8 cellular contexts compared by ENCODE assay signal in the genomic region with DNA sequence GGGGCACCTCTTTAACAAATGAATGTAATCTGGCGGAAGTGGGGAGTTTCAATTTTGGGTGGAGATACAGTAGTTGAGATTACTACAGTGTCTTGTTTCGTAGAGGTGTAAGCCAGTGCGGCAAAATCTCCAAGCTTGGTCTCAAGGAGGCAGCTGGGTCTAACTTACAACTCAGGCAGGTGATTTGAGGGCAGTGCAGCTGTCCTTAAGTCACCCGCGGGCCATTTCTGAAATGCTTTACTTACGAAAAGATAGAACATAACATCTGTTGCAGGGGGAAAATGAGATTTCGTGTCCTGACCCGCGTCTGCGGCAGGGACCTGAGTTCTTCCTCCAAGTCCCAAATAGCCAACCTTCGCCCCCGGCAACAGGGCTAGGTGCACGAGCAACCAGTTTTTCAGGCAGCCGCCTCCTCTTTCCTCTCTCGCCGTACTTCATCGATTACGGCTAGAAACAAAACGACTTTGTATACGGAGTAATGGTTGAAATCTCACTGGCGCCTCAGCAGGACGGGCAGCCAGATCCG. TPM values are rescaled to one million over a fixed set of nuclear protein-coding genes. Genes with fewer than 3 reads are reported as not detected.
A peak's percentile ranks its signal among the peaks of the same experiment; 100 is the strongest.
DNase-seq lines count a peak whose midpoint lies in the region; ATAC-seq, FAIRE-seq and TF ChIP-seq lines count a peak whose summit lies in the region.

No MANE protein-coding gene starts in this region.

- DNase-seq in A673 (ENCODE audit: low spot score) (peak; percentile 39), GM12891 (ENCODE audit: insufficient read length, low spot score) (peak; percentile 54), NCI-H1105 (lab: John Stamatoyannopoulos, UW) (peak; percentile 38), astrocyte (ENCODE audit: low read depth) (peak; percentile 38), iPS-NIHi7 (ENCODE audit: extremely low spot score) (peak; percentile 31), NCI-H774 (lab: John Stamatoyannopoulos, UW) (no peak)
- DNase-seq in stimulated activated effector memory CD8-positive, alpha-beta T cell treated with anti-CD3 and anti-CD28 coated beads, Interleukin-12 subunit alpha, Interleukin-12 subunit beta, amount 100 ng/mL, for 72 hours (ENCODE audit: low spot score in 2 of 2): peak in 1 of 2 donors; percentile 7

- H3K9ac ChIP-seq in astrocyte (ENCODE audit: low read length): peak overlapping the region; percentile 98

- peak; percentile 22 for ATAC-seq in HG02610 (IDR thresholded peaks at IDR 0.05; ENCODE audit: unreplicated experiment)
- peak; percentile 33 for ATAC-seq in stimulated activated effector memory CD8-positive, alpha-beta T cell treated with anti-CD3 and anti-CD28 coated beads, Interleukin-12 subunit alpha, Interleukin-12 subunit beta, amount 100 ng/mL, for 72 hours

- intact Hi-C loops in A673 (cut with micrococcal nuclease; ENCODE audit: unreplicated experiment): no loop called here

- peak overlapping the region; percentile 95 for H3K4me3 Mint-ChIP-seq in astrocyte (ENCODE audit: unreplicated experiment)
- peak overlapping the region; percentile 94 for H3K4me3 Mint-ChIP-seq in stimulated activated effector memory CD8-positive, alpha-beta T cell treated with anti-CD3 and anti-CD28 coated beads, Interleukin-12 subunit alpha, Interleukin-12 subunit beta, amount 100 ng/mL, for 72 hours

- H3K27ac ChIP-seq in A673 (ENCODE audit: low read depth, low read length, poor library complexity, severe bottlenecking) (peak overlapping the region; percentile 94), astrocyte (ENCODE audit: low read depth, low read length) (peak overlapping the region; percentile 97)

- no peaks in the 10 kb centered on the region for H3K36me3 ChIP-seq in A673 (ENCODE audit: insufficient read depth, low read length, poor library complexity, severe bottlenecking)
- H3K36me3 ChIP-seq in astrocyte (ENCODE audit: insufficient read depth, low read length): no peaks in the 10 kb centered on the region

- peak overlapping the region; percentile 84 for H3K4me3 ChIP-seq in A673 (ENCODE audit: low read depth, low read length, poor library complexity, severe bottlenecking)
- H3K4me3 ChIP-seq in astrocyte (ENCODE audit: insufficient read depth, low read depth, low read length): peak overlapping the region; percentile 88

- H3K27me3 ChIP-seq in A673 (replicated peaks; ENCODE audit: insufficient read depth, low read depth, low read length, poor library complexity) (no peaks in the 10 kb centered on the region), astrocyte (ENCODE audit: insufficient read depth, low read length) (no peaks in the 10 kb centered on the region)

- TSS peak; percentile 84 for BruUV-seq in A673 (replicated peaks; lab: Mats Ljungman, UMichigan)

- TF ChIP-seq CTCF in A673 (conservative IDR thresholded peaks at IDR 0.05; ENCODE audit: low read depth, low read length): no peak
- no peak for TF ChIP-seq CTCF in astrocyte (IDR thresholded peaks at IDR 0.05; ENCODE audit: insufficient read depth, low read depth, low read length)

- POLR2A ChIA-PET in A673 (lab: Charles Lee; ENCODE audit: low non-redundant PET): no interaction called here

- no peaks in the 10 kb centered on the region for H3K27me3 Mint-ChIP-seq in astrocyte (ENCODE audit: low read depth, unreplicated experiment)

- peak overlapping the region; percentile 77 for H3K27ac Mint-ChIP-seq in astrocyte (ENCODE audit: unreplicated experiment)
- peak overlapping the region; percentile 97 for H3K27ac Mint-ChIP-seq in stimulated activated effector memory CD8-positive, alpha-beta T cell treated with anti-CD3 and anti-CD28 coated beads, Interleukin-12 subunit alpha, Interleukin-12 subunit beta, amount 100 ng/mL, for 72 hours

- H3K36me3 Mint-ChIP-seq in astrocyte (ENCODE audit: low read depth, unreplicated experiment): peaks cover 3% of the 10 kb centered on the region
- H3K36me3 Mint-ChIP-seq in stimulated activated effector memory CD8-positive, alpha-beta T cell treated with anti-CD3 and anti-CD28 coated beads, Interleukin-12 subunit alpha, Interleukin-12 subunit beta, amount 100 ng/mL, for 72 hours: peaks cover 21% of the 10 kb centered on the region

- no peaks in the 10 kb centered on the region for H3K9me3 Mint-ChIP-seq in astrocyte (ENCODE audit: unreplicated experiment)
- H3K9me3 Mint-ChIP-seq in stimulated activated effector memory CD8-positive, alpha-beta T cell treated with anti-CD3 and anti-CD28 coated beads, Interleukin-12 subunit alpha, Interleukin-12 subunit beta, amount 100 ng/mL, for 72 hours: no peaks in the 10 kb centered on the region

- peaks cover 43% of the 10 kb centered on the region for H3K79me2 ChIP-seq in astrocyte (ENCODE audit: insufficient read depth, low read length)

- TF ChIP-seq POLR2A in GM12891 (IDR thresholded peaks at IDR 0.05; ENCODE audit: low read depth, low read length): no peak

- FAIRE-seq in GM12891 (lab: Jason Lieb, UNC) (no peak), astrocyte (lab: Jason Lieb, UNC) (no peak)

- no peaks in the 10 kb centered on the region for H3K9me3 ChIP-seq in A673 (ENCODE audit: low read depth, low read length, poor library complexity, severe bottlenecking)
- H3K9me3 ChIP-seq in astrocyte (ENCODE audit: insufficient read depth, low read depth, low read length): no peaks in the 10 kb centered on the region

- H3K4me1 ChIP-seq in A673 (ENCODE audit: insufficient read depth, low read length, poor library complexity, severe bottlenecking) (peaks cover 19% of the 10 kb centered on the region), astrocyte (ENCODE audit: insufficient read depth, low read length) (peaks cover 18% of the 10 kb centered on the region)

- peak overlapping the region; percentile 99 for H2AFZ ChIP-seq in astrocyte (ENCODE audit: low read depth, low read length)

- CTCF ChIA-PET in A673 (lab: Charles Lee): interaction anchor here (1.0 kb wide), 1 partner anchor 220 kb away, joined by 3 read pairs; no protein-coding TSS in a partner anchor

- H3K4me1 Mint-ChIP-seq in astrocyte (ENCODE audit: low read depth, unreplicated experiment): peaks cover 7% of the 10 kb centered on the region
- H3K4me1 Mint-ChIP-seq in stimulated activated effector memory CD8-positive, alpha-beta T cell treated with anti-CD3 and anti-CD28 coated beads, Interleukin-12 subunit alpha, Interleukin-12 subunit beta, amount 100 ng/mL, for 72 hours: peaks cover 29% of the 10 kb centered on the region

- peak overlapping the region; percentile 98 for H3K4me2 ChIP-seq in astrocyte (ENCODE audit: low read length)

- peaks cover 34% of the 10 kb centered on the region for H4K20me1 ChIP-seq in astrocyte (ENCODE audit: insufficient read depth, low read length)

TF ChIP-seq in GM12891, 5 proteins besides CTCF, POLR2A, EP300 and RAD21:
- TF ChIP-seq PAX5 (IDR thresholded peaks at IDR 0.05; ENCODE audit: insufficient read depth, low read length, severe bottlenecking) (no peak), POU2F2 (IDR thresholded peaks at IDR 0.05; ENCODE audit: low read depth, low read length) (no peak), SPI1 (IDR thresholded peaks at IDR 0.05; ENCODE audit: low read depth, low read length) (peak; percentile 64)

RNA-seq across cellular contexts. Expression of gene SMIM13, which starts 0.5 kb away (rescaled TPM):
- 16.8 and 18.9 TPM in 2 replicates for total RNA-seq in A673 (2021)
- 2.8 TPM for polyA plus RNA-seq in GM12891 (2012; ENCODE audit: low read depth, missing spikeins)
- 23.7 and 24.2 TPM in 2 replicates for total RNA-seq in astrocyte

RNA-seq across cellular contexts. Expression of gene ERVFRD-1, which starts 18.4 kb away (rescaled TPM):
- total RNA-seq in A673 (2021) (0.09 and 0.11 TPM in 2 replicates), astrocyte (not detected in 2 replicates)
- polyA plus RNA-seq in GM12891 (2012; ENCODE audit: low read depth, missing spikeins): 0.06 TPM

RNA-seq across cellular contexts. Expression of gene ELOVL2, which starts 49.0 kb away (rescaled TPM):
- 12.7 and 14.1 TPM in 2 replicates for total RNA-seq in A673 (2021)
- not detected for polyA plus RNA-seq in GM12891 (2012; ENCODE audit: low read depth, missing spikeins)
- total RNA-seq in astrocyte: 4.6 and 5.7 TPM in 2 replicates
